9 cellular contexts compared by ENCODE assay signal in the genomic region with DNA sequence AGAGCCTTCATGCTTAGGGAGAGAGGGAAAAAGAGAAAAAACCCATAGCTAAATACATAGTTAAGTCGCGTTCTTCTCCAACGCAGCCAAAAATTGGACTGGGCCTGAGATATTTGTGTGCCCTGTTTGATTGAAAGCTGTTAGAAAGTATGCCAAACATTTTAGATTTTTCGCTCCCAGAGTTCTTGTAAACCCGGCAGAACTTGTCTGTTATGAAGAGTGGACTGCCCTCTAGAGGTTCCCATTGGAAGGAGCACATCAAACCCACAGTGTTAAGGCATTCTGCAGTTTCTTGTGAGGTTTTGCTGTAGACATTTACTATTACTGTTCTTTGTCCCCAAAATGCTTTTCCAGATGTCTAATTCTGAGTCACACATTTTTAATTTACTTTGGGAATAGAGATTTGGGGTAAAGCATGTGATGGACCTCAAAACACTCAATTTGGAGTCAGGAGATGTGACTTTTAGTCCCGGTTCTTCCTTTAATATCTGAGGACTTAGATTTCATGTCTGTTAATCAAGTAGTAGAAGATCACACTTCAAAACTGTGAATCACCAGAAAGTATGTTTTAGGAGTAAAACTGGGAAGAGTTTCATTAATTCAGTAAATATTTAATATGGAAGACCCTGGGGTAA.
DNase-seq lines count a peak whose midpoint lies in the region; ATAC-seq, FAIRE-seq and TF ChIP-seq lines count a peak whose summit lies in the region.
"Had no signal": no experiment of that assay in that cellular context is flagged by ENCODE, and none has a peak within 500 bp of the region (broad histone marks: within the 10 kb centered on the region; RNA-seq: fewer than 3 reads in every experiment).

No MANE protein-coding gene starts in this region.

- H3K27ac ChIP-seq in neural cell (ENCODE audit: low read length): no peak overlapping the region
- no peak overlapping the region for H3K27ac ChIP-seq in substantia nigra (ENCODE audit: low read depth, low read length, poor library complexity, severe bottlenecking)

- H3K27me3 ChIP-seq in neural cell (ENCODE audit: insufficient read depth, low read depth, low read length): no peaks in the 10 kb centered on the region

- H3K9me3 ChIP-seq in neural cell (ENCODE audit: low read length): no peaks in the 10 kb centered on the region

- peak overlapping the region in 1 of 2 donors; percentile 36 for H3K4me3 Mint-ChIP-seq in CD14-positive monocyte
- H3K4me3 Mint-ChIP-seq: activated naive CD4-positive, alpha-beta T cell treated with anti-CD3 and anti-CD28 coated beads, Interleukin-2, amount 50 U/mL, for 24 hours had no signal

- H4K20me1 ChIP-seq in neural cell (ENCODE audit: insufficient read depth): no peaks in the 10 kb centered on the region

- no peaks in the 10 kb centered on the region for H3K9me2 ChIP-seq in neural cell (ENCODE audit: insufficient read depth, low read length)

- DNase-seq in CD14-positive monocyte (ENCODE audit: low spot score): no peak
- DNase-seq in GM19239 (ENCODE audit: insufficient read length, low spot score): no peak
- peak; percentile 76 for DNase-seq in NOMO-1 treated with DMSO at 0.1 percent for 48 hours (lab: John Stamatoyannopoulos, UW; ENCODE audit: unreplicated experiment)
- peak; percentile 56 for DNase-seq in activated CD8-positive, alpha-beta memory T cell treated with anti-CD3 and anti-CD28 coated beads, Interleukin-2, amount 50 U/mL, for 4 hours
- peak; percentile 97 for DNase-seq in fibroblast of peridontal ligament (ENCODE audit: extremely low read depth)
- DNase-seq in substantia nigra (lab: John Stamatoyannopoulos, UW): peak in 33 of 49 donors; percentile 3 to 80 (median 47)

- peaks cover 0 to 1% (median 0%) of the 10 kb centered on the region in 3 donors for H3K27me3 Mint-ChIP-seq in CD14-positive monocyte (ENCODE audit: low read depth in 3 of 3)

- H3K9me3 Mint-ChIP-seq in CD14-positive monocyte: no peaks in the 10 kb centered on the region
- H3K9me3 Mint-ChIP-seq: activated naive CD4-positive, alpha-beta T cell treated with anti-CD3 and anti-CD28 coated beads, Interleukin-2, amount 50 U/mL, for 24 hours had no signal

- no peaks in the 10 kb centered on the region for H3F3A ChIP-seq in neural cell (ENCODE audit: insufficient read depth, low read length, poor library complexity, severe bottlenecking)

- H3K36me3 Mint-ChIP-seq in CD14-positive monocyte: no peaks in the 10 kb centered on the region
- H3K36me3 Mint-ChIP-seq: activated naive CD4-positive, alpha-beta T cell treated with anti-CD3 and anti-CD28 coated beads, Interleukin-2, amount 50 U/mL, for 24 hours had no signal

- no peaks in the 10 kb centered on the region for H3K36me3 ChIP-seq in neural cell (ENCODE audit: insufficient read depth, low read length)

- no peak overlapping the region for H3K9ac ChIP-seq in neural cell (ENCODE audit: low read length)

- no peak overlapping the region for H3K4me3 ChIP-seq in neural cell (ENCODE audit: low read length)

- peak; percentile 93 for FAIRE-seq in GM19239 (lab: Jason Lieb, UNC)

- peak; percentile 92 for TF ChIP-seq RAD21 in neural cell (conservative IDR thresholded peaks at IDR 0.05)

- no peaks in the 10 kb centered on the region for H3K79me2 ChIP-seq in neural cell (replicated peaks; ENCODE audit: insufficient read depth, low read length)

- no peak overlapping the region for H3K27ac Mint-ChIP-seq in CD14-positive monocyte
- H3K27ac Mint-ChIP-seq: activated naive CD4-positive, alpha-beta T cell treated with anti-CD3 and anti-CD28 coated beads, Interleukin-2, amount 50 U/mL, for 24 hours had no signal

- intact Hi-C loops in CD14-positive monocyte (cut with micrococcal nuclease): loop anchor here (2.0 to 10.0 kb wide), 3 partner anchors 372 to 479 kb away; partner anchors contain the start of gene ELL2 (in 1 of the 2)

- H2AFZ ChIP-seq in neural cell (ENCODE audit: low read depth, low read length): no peak overlapping the region

- ATAC-seq in HG03432 (IDR thresholded peaks at IDR 0.05; ENCODE audit: unreplicated experiment): peak; percentile 66

- TF ChIP-seq CTCF in CD14-positive monocyte (IDR thresholded peaks at IDR 0.05) (peak; percentile 92), neural cell (IDR thresholded peaks at IDR 0.05; ENCODE audit: poor library complexity, severe bottlenecking) (peak; percentile 93)

- peaks cover 36% of the 10 kb centered on the region for H3K4me1 Mint-ChIP-seq in CD14-positive monocyte
- H3K4me1 Mint-ChIP-seq: activated naive CD4-positive, alpha-beta T cell treated with anti-CD3 and anti-CD28 coated beads, Interleukin-2, amount 50 U/mL, for 24 hours had no signal

- no peak for TF ChIP-seq EP300 in neural cell (conservative IDR thresholded peaks at IDR 0.05; ENCODE audit: poor library complexity, severe bottlenecking)

- no peak overlapping the region for H3K4me2 ChIP-seq in neural cell (ENCODE audit: low read length)

TF ChIP-seq in neural cell, 6 proteins besides CTCF, POLR2A, EP300 and RAD21:
- TF ChIP-seq SMC3 (conservative IDR thresholded peaks at IDR 0.05; ENCODE audit: poor library complexity): peak; percentile 94
- no peak for TF ChIP-seq POLR2AphosphoS5 (IDR thresholded peaks at IDR 0.05)

Comparison
In these comparisons a context has a peak if more than half of its experiments do, and no peak if none do; other contexts are left out.
1. DNase-seq: peak in NOMO-1 treated with DMSO at 0.1 percent for 48 hours (single experiment), activated CD8-positive, alpha-beta memory T cell treated with anti-CD3 and anti-CD28 coated beads, Interleukin-2, amount 50 U/mL, for 4 hours (single experiment), fibroblast of peridontal ligament (single experiment) and substantia nigra (33 of 49); none in CD14-positive monocyte (single experiment) and GM19239 (single experiment).